10 cellular contexts compared by ENCODE assay signal in the genomic region with DNA sequence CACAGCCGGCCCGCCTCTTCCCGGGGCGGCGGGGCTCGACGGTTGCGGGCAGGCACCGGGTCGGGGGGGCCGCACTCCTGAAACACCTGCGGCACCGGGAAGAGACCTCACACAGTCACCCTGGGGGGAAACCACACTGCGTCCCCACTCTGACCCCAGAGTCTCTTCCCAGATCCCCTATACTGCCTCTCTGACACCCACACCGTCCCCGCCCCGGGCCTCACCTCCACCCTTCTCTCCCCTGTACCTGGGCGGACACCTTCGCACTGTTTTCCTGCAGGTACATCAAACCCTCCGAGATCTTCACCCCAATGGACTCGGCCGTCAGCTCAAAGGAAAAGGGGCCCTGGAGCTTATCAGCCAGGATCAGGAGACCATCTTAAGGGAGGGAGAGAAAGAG. TPM values are rescaled to one million over a fixed set of nuclear protein-coding genes. Genes with fewer than 3 reads are reported as not detected.
DNase-seq lines count a peak whose midpoint lies in the region; ATAC-seq, FAIRE-seq and TF ChIP-seq lines count a peak whose summit lies in the region.
"Had no signal": no experiment of that assay in that cellular context is flagged by ENCODE, and none has a peak within 500 bp of the region (broad histone marks: within the 10 kb centered on the region; RNA-seq: fewer than 3 reads in every experiment).

No MANE protein-coding gene starts in this region.

- no peak overlapping the region for H3K4me3 ChIP-seq in kidney (ENCODE audit: low read length in 2 of 2)
- H3K4me3 ChIP-seq in suprapubic skin: peak overlapping the region; percentile 61

- H3K4me1 Mint-ChIP-seq in activated CD4-positive, alpha-beta T cell treated with anti-CD3 and anti-CD28 coated beads for 36 hours: peaks cover 54% of the 10 kb centered on the region

- POLR2A ChIA-PET in activated CD4-positive, alpha-beta T cell treated with anti-CD3 and anti-CD28 coated beads for 36 hours (lab: Charles Lee): interaction anchor here (0.6 kb wide), 1 partner anchor 25 kb away, joined by 3 read pairs; no protein-coding TSS in a partner anchor

- no peaks in the 10 kb centered on the region for H3K9me3 ChIP-seq in kidney (ENCODE audit: control insufficient read depth in 1 of 2, low read length in 2 of 2)
- H3K9me3 ChIP-seq in suprapubic skin: no peaks in the 10 kb centered on the region

- H3K27me3 Mint-ChIP-seq in activated CD4-positive, alpha-beta T cell treated with anti-CD3 and anti-CD28 coated beads for 36 hours: peaks cover 3% of the 10 kb centered on the region

- H3K9me3 Mint-ChIP-seq in activated CD4-positive, alpha-beta T cell treated with anti-CD3 and anti-CD28 coated beads for 36 hours (ENCODE audit: low read depth): no peaks in the 10 kb centered on the region
- no peaks in the 10 kb centered on the region for H3K9me3 Mint-ChIP-seq in activated naive CD4-positive, alpha-beta T cell treated with anti-CD3 and anti-CD28 coated beads, Interleukin-2, amount 50 U/mL, for 72 hours
- H3K9me3 Mint-ChIP-seq: HFFc6 had no signal

- 28% methylated on average over 8 of the region's 22 CpGs for WGBS in suprapubic skin

- ATAC-seq in activated CD4-positive, alpha-beta T cell treated with anti-CD3 and anti-CD28 coated beads for 36 hours: no peak
- peak; percentile 9 to 24 for ATAC-seq in activated naive CD4-positive, alpha-beta T cell treated with anti-CD3 and anti-CD28 coated beads, Interleukin-2, amount 50 U/mL, for 72 hours
- no peak for ATAC-seq in GM18867 (IDR thresholded peaks at IDR 0.05; ENCODE audit: unreplicated experiment)

- H3K27ac Mint-ChIP-seq in activated CD4-positive, alpha-beta T cell treated with anti-CD3 and anti-CD28 coated beads for 36 hours: no peak overlapping the region
- H3K27ac Mint-ChIP-seq in activated naive CD4-positive, alpha-beta T cell treated with anti-CD3 and anti-CD28 coated beads, Interleukin-2, amount 50 U/mL, for 72 hours: no peak overlapping the region
- H3K27ac Mint-ChIP-seq: HFFc6 had no signal

- intact Hi-C loops in activated CD4-positive, alpha-beta T cell treated with anti-CD3 and anti-CD28 coated beads for 36 hours (cut with DNase I, micrococcal nuclease): no loop called here
- intact Hi-C loops in kidney (cut with DNase I): no loop called here

- TF ChIP-seq CTCF in kidney (IDR thresholded peaks at IDR 0.05; ENCODE audit: borderline replicate concordance, extremely low read depth, insufficient read depth) (no peak), suprapubic skin (IDR thresholded peaks at IDR 0.05) (no peak)

- no peak overlapping the region for H3K9ac ChIP-seq in kidney (ENCODE audit: low read length in 2 of 2)

- peaks cover 7% of the 10 kb centered on the region for H3K27me3 ChIP-seq in suprapubic skin

- DNase-seq in activated CD4-positive, alpha-beta T cell treated with anti-CD3 and anti-CD28 coated beads for 36 hours: peak; percentile 29
- no peak for DNase-seq in activated CD4-positive, alpha-beta T cell treated with anti-CD3 and anti-CD28 coated beads, Interleukin-2, amount 50 U/mL, for 1 hour
- no peak for DNase-seq in activated naive CD4-positive, alpha-beta T cell treated with anti-CD3 and anti-CD28 coated beads, Interleukin-2, amount 50 U/mL, for 72 hours (ENCODE audit: low spot score in 2 of 2)
- DNase-seq in kidney: peak; percentile 71
- peak in 1 of 2 donors; percentile 64 for DNase-seq in suprapubic skin (ENCODE audit: low spot score in 2 of 2)
- DNase-seq in HTR-8/SVneo (ENCODE audit: insufficient read length, low spot score): no peak
- no peak for DNase-seq in midbrain (lab: John Stamatoyannopoulos, UW)
- DNase-seq: ACHN, HFFc6 had no signal

- H3K36me3 Mint-ChIP-seq in activated CD4-positive, alpha-beta T cell treated with anti-CD3 and anti-CD28 coated beads for 36 hours (ENCODE audit: low read depth): no peaks in the 10 kb centered on the region
- H3K36me3 Mint-ChIP-seq in activated naive CD4-positive, alpha-beta T cell treated with anti-CD3 and anti-CD28 coated beads, Interleukin-2, amount 50 U/mL, for 72 hours: no peaks in the 10 kb centered on the region

- peak overlapping the region; percentile 22 for H3K4me3 Mint-ChIP-seq in activated CD4-positive, alpha-beta T cell treated with anti-CD3 and anti-CD28 coated beads for 36 hours
- H3K4me3 Mint-ChIP-seq: HFFc6 had no signal

- CTCF ChIA-PET in activated CD4-positive, alpha-beta T cell treated with anti-CD3 and anti-CD28 coated beads for 36 hours (lab: Charles Lee): interaction anchor here (0.6 to 1.0 kb wide), 2 partner anchors 37 to 818 kb away, joined by 3 read pairs; no protein-coding TSS in a partner anchor

- H3K27ac ChIP-seq in kidney (ENCODE audit: low read depth in 2 of 2, low read length in 2 of 2) (no peak overlapping the region), suprapubic skin (no peak overlapping the region)

- no peak for TF ChIP-seq EP300 in suprapubic skin (IDR thresholded peaks at IDR 0.05)

- H3K36me3 ChIP-seq in kidney (ENCODE audit: control insufficient read depth in 1 of 2, insufficient read depth in 2 of 2, low read length in 2 of 2) (no peaks in the 10 kb centered on the region), suprapubic skin (no peaks in the 10 kb centered on the region)

- H3K4me1 ChIP-seq in kidney (ENCODE audit: control insufficient read depth in 1 of 2, insufficient read depth in 1 of 2, low read depth in 1 of 2, low read length in 2 of 2) (peaks cover 3 to 5% of the 10 kb centered on the region in 2 donors), suprapubic skin (peaks cover 43% of the 10 kb centered on the region)

- TF ChIP-seq POLR2A in suprapubic skin (IDR thresholded peaks at IDR 0.05): no peak

- FAIRE-seq in kidney (lab: Jason Lieb, UNC) (no peak), HTR-8/SVneo (lab: Jason Lieb, UNC) (no peak)

RNA-seq across cellular contexts. Expression of a gene that starts 3.4 kb away (rescaled TPM):
- 1 to 10 TPM; 4.6 to 7.2 TPM for total RNA-seq in activated CD4-positive, alpha-beta T cell treated with anti-CD3 and anti-CD28 coated beads for 36 hours
- total RNA-seq in activated naive CD4-positive, alpha-beta T cell treated with anti-CD3 and anti-CD28 coated beads, Interleukin-2, amount 50 U/mL, for 72 hours: 10 to 100 TPM in 1 of 2 donors, 1 to 10 TPM in 1; 7.7 to 12.5 TPM
- total RNA-seq in kidney (3.2 TPM), suprapubic skin (10 to 100 TPM; 30.0 to 36.9 (median 33.0) TPM)
- 1.2 TPM for polyA plus RNA-seq in kidney (ENCODE audit: insufficient read depth, low read depth, low replicate concordance)

RNA-seq across cellular contexts. Expression of a gene that starts 5.3 kb away (rescaled TPM):
- 1 to 10 TPM; 5.3 to 6.1 TPM for total RNA-seq in activated CD4-positive, alpha-beta T cell treated with anti-CD3 and anti-CD28 coated beads for 36 hours
- total RNA-seq in activated naive CD4-positive, alpha-beta T cell treated with anti-CD3 and anti-CD28 coated beads, Interleukin-2, amount 50 U/mL, for 72 hours: 10 to 100 TPM in 1 of 2 donors, 1 to 10 TPM in 1; 7.0 to 18.9 TPM
- total RNA-seq in kidney (1.8 TPM), suprapubic skin (10 to 100 TPM in 2 of 4 donors, 1 to 10 TPM in 2; 7.3 to 45.4 (median 14.8) TPM)
- 0.73 TPM for polyA plus RNA-seq in kidney (ENCODE audit: insufficient read depth, low read depth, low replicate concordance)

RNA-seq across cellular contexts. Expression of a gene that starts 5.9 kb away (rescaled TPM):
- total RNA-seq in activated CD4-positive, alpha-beta T cell treated with anti-CD3 and anti-CD28 coated beads for 36 hours: 10 to 100 TPM; 24.7 to 28.3 TPM
- total RNA-seq in activated naive CD4-positive, alpha-beta T cell treated with anti-CD3 and anti-CD28 coated beads, Interleukin-2, amount 50 U/mL, for 72 hours: 10 to 100 TPM; 33.3 to 54.2 TPM
- total RNA-seq in kidney (3.7 TPM), suprapubic skin (1 to 10 TPM in 2 of 4 donors, under 1 TPM in 1, not detected in 1; 0.68 to 2.0 (median 1.9) TPM)
- 3.4 TPM for polyA plus RNA-seq in kidney (ENCODE audit: insufficient read depth, low read depth, low replicate concordance)

RNA-seq across cellular contexts. Expression of a gene that starts 13.3 kb away (rescaled TPM):
- total RNA-seq in activated CD4-positive, alpha-beta T cell treated with anti-CD3 and anti-CD28 coated beads for 36 hours: 10 to 100 TPM; 15.0 to 17.6 TPM
- 10 to 100 TPM; 17.1 to 32.8 TPM for total RNA-seq in activated naive CD4-positive, alpha-beta T cell treated with anti-CD3 and anti-CD28 coated beads, Interleukin-2, amount 50 U/mL, for 72 hours
- 27.1 TPM for total RNA-seq in kidney
- polyA plus RNA-seq in kidney (ENCODE audit: insufficient read depth, low read depth, low replicate concordance): 14.8 TPM
- 10 to 100 TPM; 19.7 to 69.0 (median 35.8) TPM for total RNA-seq in suprapubic skin

RNA-seq across cellular contexts. Expression of a gene that starts 23.1 kb away (rescaled TPM):
- 100 to 1,000 TPM in 1 of 2 experiments, 10 to 100 TPM in 1; 69.6 to 120 TPM for total RNA-seq in activated CD4-positive, alpha-beta T cell treated with anti-CD3 and anti-CD28 coated beads for 36 hours
- 100 to 1,000 TPM; 147 to 153 TPM for total RNA-seq in activated naive CD4-positive, alpha-beta T cell treated with anti-CD3 and anti-CD28 coated beads, Interleukin-2, amount 50 U/mL, for 72 hours
- total RNA-seq in kidney: 122 TPM
- polyA plus RNA-seq in kidney (ENCODE audit: insufficient read depth, low read depth, low replicate concordance): 470 TPM
- 100 to 1,000 TPM; 346 to 682 (median 537) TPM for total RNA-seq in suprapubic skin

Comparison
In these comparisons a context has a peak if more than half of its experiments do, and no peak if none do; other contexts are left out.
1. DNase-seq: peak in activated CD4-positive, alpha-beta T cell treated with anti-CD3 and anti-CD28 coated beads for 36 hours (single experiment) and kidney (single experiment); none in activated CD4-positive, alpha-beta T cell treated with anti-CD3 and anti-CD28 coated beads, Interleukin-2, amount 50 U/mL, for 1 hour (single experiment), activated naive CD4-positive, alpha-beta T cell treated with anti-CD3 and anti-CD28 coated beads, Interleukin-2, amount 50 U/mL, for 72 hours (0 of 2), HTR-8/SVneo (single experiment) and midbrain (single experiment).
2. ATAC-seq: peak in activated naive CD4-positive, alpha-beta T cell treated with anti-CD3 and anti-CD28 coated beads, Interleukin-2, amount 50 U/mL, for 72 hours (2 of 2); none in activated CD4-positive, alpha-beta T cell treated with anti-CD3 and anti-CD28 coated beads for 36 hours (single experiment) and GM18867 (single experiment).